ENCODE assay signal across 1 cellular context in genomic region chr19:1725100-1726064, GRCh38.
A peak's percentile ranks its signal among the peaks of the same experiment; 100 is the strongest.
TF ChIP-seq lines count a peak whose summit lies in the region.

No MANE protein-coding gene starts in this region.

TF ChIP-seq in HepG2, 621 proteins besides CTCF, POLR2A, EP300 and RAD21 (continued from another document and continues in another):
- peak; percentile 58; the same call in 1 of the 2 replicates for TF ChIP-seq CSRNP1 (CRISPR knock-in tag; IDR thresholded peaks at IDR 0.05)
- no peak for TF ChIP-seq ELK4 (CRISPR knock-in tag; IDR thresholded peaks at IDR 0.05; ENCODE audit: borderline replicate concordance)
- peak; percentile 69; the same call in 1 of the 2 replicates for TF ChIP-seq ETV6 (CRISPR knock-in tag; conservative IDR thresholded peaks at IDR 0.05)
- peak; percentile 52; the same call in 1 of the 2 replicates for TF ChIP-seq NFKB2 (CRISPR knock-in tag; IDR thresholded peaks at IDR 0.05; ENCODE audit: borderline replicate concordance)
- TF ChIP-seq, protein P1, sequence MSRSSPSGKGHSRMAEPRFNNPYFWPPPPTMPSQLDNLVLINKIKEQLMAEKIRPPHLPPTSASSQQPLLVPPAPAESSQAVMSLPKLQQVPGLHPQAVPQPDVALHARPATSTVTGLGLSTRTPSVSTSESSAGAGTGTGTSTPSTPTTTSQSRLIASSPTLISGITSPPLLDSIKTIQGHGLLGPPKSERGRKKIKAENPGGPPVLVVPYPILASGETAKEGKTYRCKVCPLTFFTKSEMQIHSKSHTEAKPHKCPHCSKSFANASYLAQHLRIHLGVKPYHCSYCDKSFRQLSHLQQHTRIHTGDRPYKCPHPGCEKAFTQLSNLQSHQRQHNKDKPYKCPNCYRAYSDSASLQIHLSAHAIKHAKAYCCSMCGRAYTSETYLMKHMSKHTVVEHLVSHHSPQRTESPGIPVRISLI (CRISPR knock-in tag; IDR thresholded peaks at IDR 0.05; ENCODE audit: borderline replicate concordance): no peak
- TF ChIP-seq PATZ1 (CRISPR knock-in tag; IDR thresholded peaks at IDR 0.05): peak; percentile 83; the same call in 1 of the 2 replicates
- TF ChIP-seq ELF4 (CRISPR knock-in tag; IDR thresholded peaks at IDR 0.05; ENCODE audit: borderline replicate concordance): no peak
- TF ChIP-seq, protein P2, sequence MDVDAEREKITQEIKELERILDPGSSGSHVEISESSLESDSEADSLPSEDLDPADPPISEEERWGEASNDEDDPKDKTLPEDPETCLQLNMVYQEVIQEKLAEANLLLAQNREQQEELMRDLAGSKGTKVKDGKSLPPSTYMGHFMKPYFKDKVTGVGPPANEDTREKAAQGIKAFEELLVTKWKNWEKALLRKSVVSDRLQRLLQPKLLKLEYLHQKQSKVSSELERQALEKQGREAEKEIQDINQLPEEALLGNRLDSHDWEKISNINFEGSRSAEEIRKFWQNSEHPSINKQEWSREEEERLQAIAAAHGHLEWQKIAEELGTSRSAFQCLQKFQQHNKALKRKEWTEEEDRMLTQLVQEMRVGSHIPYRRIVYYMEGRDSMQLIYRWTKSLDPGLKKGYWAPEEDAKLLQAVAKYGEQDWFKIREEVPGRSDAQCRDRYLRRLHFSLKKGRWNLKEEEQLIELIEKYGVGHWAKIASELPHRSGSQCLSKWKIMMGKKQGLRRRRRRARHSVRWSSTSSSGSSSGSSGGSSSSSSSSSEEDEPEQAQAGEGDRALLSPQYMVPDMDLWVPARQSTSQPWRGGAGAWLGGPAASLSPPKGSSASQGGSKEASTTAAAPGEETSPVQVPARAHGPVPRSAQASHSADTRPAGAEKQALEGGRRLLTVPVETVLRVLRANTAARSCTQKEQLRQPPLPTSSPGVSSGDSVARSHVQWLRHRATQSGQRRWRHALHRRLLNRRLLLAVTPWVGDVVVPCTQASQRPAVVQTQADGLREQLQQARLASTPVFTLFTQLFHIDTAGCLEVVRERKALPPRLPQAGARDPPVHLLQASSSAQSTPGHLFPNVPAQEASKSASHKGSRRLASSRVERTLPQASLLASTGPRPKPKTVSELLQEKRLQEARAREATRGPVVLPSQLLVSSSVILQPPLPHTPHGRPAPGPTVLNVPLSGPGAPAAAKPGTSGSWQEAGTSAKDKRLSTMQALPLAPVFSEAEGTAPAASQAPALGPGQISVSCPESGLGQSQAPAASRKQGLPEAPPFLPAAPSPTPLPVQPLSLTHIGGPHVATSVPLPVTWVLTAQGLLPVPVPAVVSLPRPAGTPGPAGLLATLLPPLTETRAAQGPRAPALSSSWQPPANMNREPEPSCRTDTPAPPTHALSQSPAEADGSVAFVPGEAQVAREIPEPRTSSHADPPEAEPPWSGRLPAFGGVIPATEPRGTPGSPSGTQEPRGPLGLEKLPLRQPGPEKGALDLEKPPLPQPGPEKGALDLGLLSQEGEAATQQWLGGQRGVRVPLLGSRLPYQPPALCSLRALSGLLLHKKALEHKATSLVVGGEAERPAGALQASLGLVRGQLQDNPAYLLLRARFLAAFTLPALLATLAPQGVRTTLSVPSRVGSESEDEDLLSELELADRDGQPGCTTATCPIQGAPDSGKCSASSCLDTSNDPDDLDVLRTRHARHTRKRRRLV (CRISPR knock-in tag; IDR thresholded peaks at IDR 0.05): no peak
- TF ChIP-seq HES4 (CRISPR knock-in tag; IDR thresholded peaks at IDR 0.05; ENCODE audit: borderline replicate concordance): peak; percentile 51; the same call in 1 of the 2 replicates
- 0 out of 2 replicates have a peak, but pooled peaks have one; percentile 20 for TF ChIP-seq KAT8 (CRISPR knock-in tag; IDR thresholded peaks at IDR 0.05)
- TF ChIP-seq, protein P3, sequence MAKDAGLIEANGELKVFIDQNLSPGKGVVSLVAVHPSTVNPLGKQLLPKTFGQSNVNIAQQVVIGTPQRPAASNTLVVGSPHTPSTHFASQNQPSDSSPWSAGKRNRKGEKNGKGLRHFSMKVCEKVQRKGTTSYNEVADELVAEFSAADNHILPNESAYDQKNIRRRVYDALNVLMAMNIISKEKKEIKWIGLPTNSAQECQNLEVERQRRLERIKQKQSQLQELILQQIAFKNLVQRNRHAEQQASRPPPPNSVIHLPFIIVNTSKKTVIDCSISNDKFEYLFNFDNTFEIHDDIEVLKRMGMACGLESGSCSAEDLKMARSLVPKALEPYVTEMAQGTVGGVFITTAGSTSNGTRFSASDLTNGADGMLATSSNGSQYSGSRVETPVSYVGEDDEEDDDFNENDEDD (CRISPR knock-in tag; IDR thresholded peaks at IDR 0.05; ENCODE audit: borderline replicate concordance): peak; percentile 55; the same call in 1 of the 2 replicates
- TF ChIP-seq, protein P4, sequence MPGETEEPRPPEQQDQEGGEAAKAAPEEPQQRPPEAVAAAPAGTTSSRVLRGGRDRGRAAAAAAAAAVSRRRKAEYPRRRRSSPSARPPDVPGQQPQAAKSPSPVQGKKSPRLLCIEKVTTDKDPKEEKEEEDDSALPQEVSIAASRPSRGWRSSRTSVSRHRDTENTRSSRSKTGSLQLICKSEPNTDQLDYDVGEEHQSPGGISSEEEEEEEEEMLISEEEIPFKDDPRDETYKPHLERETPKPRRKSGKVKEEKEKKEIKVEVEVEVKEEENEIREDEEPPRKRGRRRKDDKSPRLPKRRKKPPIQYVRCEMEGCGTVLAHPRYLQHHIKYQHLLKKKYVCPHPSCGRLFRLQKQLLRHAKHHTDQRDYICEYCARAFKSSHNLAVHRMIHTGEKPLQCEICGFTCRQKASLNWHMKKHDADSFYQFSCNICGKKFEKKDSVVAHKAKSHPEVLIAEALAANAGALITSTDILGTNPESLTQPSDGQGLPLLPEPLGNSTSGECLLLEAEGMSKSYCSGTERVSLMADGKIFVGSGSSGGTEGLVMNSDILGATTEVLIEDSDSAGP (CRISPR knock-in tag; IDR thresholded peaks at IDR 0.05; ENCODE audit: borderline replicate concordance): peak; percentile 27; the same call in 1 of the 2 replicates
- TF ChIP-seq ZBTB33 (CRISPR knock-in tag; IDR thresholded peaks at IDR 0.05): peak; percentile 71; the same call in 1 of the 2 replicates
- TF ChIP-seq, protein P5, sequence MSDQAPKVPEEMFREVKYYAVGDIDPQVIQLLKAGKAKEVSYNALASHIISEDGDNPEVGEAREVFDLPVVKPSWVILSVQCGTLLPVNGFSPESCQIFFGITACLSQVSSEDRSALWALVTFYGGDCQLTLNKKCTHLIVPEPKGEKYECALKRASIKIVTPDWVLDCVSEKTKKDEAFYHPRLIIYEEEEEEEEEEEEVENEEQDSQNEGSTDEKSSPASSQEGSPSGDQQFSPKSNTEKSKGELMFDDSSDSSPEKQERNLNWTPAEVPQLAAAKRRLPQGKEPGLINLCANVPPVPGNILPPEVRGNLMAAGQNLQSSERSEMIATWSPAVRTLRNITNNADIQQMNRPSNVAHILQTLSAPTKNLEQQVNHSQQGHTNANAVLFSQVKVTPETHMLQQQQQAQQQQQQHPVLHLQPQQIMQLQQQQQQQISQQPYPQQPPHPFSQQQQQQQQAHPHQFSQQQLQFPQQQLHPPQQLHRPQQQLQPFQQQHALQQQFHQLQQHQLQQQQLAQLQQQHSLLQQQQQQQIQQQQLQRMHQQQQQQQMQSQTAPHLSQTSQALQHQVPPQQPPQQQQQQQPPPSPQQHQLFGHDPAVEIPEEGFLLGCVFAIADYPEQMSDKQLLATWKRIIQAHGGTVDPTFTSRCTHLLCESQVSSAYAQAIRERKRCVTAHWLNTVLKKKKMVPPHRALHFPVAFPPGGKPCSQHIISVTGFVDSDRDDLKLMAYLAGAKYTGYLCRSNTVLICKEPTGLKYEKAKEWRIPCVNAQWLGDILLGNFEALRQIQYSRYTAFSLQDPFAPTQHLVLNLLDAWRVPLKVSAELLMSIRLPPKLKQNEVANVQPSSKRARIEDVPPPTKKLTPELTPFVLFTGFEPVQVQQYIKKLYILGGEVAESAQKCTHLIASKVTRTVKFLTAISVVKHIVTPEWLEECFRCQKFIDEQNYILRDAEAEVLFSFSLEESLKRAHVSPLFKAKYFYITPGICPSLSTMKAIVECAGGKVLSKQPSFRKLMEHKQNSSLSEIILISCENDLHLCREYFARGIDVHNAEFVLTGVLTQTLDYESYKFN (CRISPR knock-in tag; conservative IDR thresholded peaks at IDR 0.05): peak; percentile 37; the same call in 1 of the 2 replicates
- no peak for TF ChIP-seq ZNF709 (CRISPR knock-in tag; IDR thresholded peaks at IDR 0.05)
- TF ChIP-seq TERF1 (CRISPR knock-in tag; IDR thresholded peaks at IDR 0.05): no peak
- peak; percentile 50; the same call in 1 of the 3 replicates for TF ChIP-seq MXI1 (IDR thresholded peaks at IDR 0.05; ENCODE audit: borderline replicate concordance, low read depth, low read length)
- TF ChIP-seq FOXC1 (CRISPR knock-in tag; IDR thresholded peaks at IDR 0.05; ENCODE audit: borderline replicate concordance): no peak
- peak; percentile 61 for TF ChIP-seq ZNF687 (CRISPR knock-in tag; IDR thresholded peaks at IDR 0.05)
- no peak for TF ChIP-seq AKAP8 (CRISPR knock-in tag; IDR thresholded peaks at IDR 0.05)
